Comparison of ENCODE assay signal across 7 cellular contexts in genomic region chr17:59786536-59787319, GRCh38.
DNase-seq lines count a peak whose midpoint lies in the region; ATAC-seq, FAIRE-seq and TF ChIP-seq lines count a peak whose summit lies in the region.

No MANE protein-coding gene starts in this region.

- FAIRE-seq in HepG2 (lab: Jason Lieb, UNC) = peak; percentile 95

- H3K9me3 Mint-ChIP-seq in WTC11 = no peaks in the 10 kb centered on the region

- H3K27ac Mint-ChIP-seq in WTC11 = peak overlapping the region; percentile 91

- no peaks in the 10 kb centered on the region for H3K9me3 ChIP-seq in HepG2 (ENCODE audit: low read length)

- H4K20me1 ChIP-seq in HepG2 (ENCODE audit: insufficient read depth, low read length) = no peaks in the 10 kb centered on the region

- CTCF ChIA-PET in WTC11 (lab: Charles Lee) = interaction anchor here (1.4 kb wide), 1 partner anchor 127 kb away, joined by 4 read pairs; no protein-coding TSS in a partner anchor
- CTCF ChIA-PET in HepG2 (lab: Yijun Ruan, JAX; ENCODE audit: low intra/inter-chr PET ratio, low total read pairs) = no interaction called here

- TF ChIP-seq EP300 in HepG2 (IDR thresholded peaks at IDR 0.05; ENCODE audit: low read depth in 2 of 2, low read length in 2 of 2) (peak; percentile 93 to 100), HepG2 (CRISPR knock-in tag; IDR thresholded peaks at IDR 0.05; ENCODE audit: borderline replicate concordance) (peak; percentile 100)

- POLR2A ChIA-PET in WTC11 (lab: Charles Lee) = interaction anchor here (0.6 to 3.7 kb wide), 4 partner anchors 35 to 54 kb away, joined by 3 to 23 read pairs (median 4); no protein-coding TSS in a partner anchor
- POLR2A ChIA-PET in HepG2 (lab: Yijun Ruan, JAX) = interaction anchor here (0.8 to 9.8 kb wide), 16 partner anchors 11 to 79 kb away, joined by 3 to 501 read pairs (median 8); partner anchors contain the start of genes PTRH2 and VMP1

- H3K4me1 ChIP-seq in HepG2 (ENCODE audit: insufficient read depth, low read length) = peaks cover 94% of the 10 kb centered on the region

- H3K36me3 Mint-ChIP-seq in WTC11 = no peaks in the 10 kb centered on the region

- H3K4me3 ChIP-seq in HepG2 (replicated peaks in 1 of 3; ENCODE audit: insufficient read depth in 1 of 3, low read depth in 2 of 3, low read length in 3 of 3) = peak overlapping the region in 1 of 3 experiments; percentile 51; a peak in 2 of 6 replicates

- in situ Hi-C loops in HepG2 (cut with HindIII; ENCODE audit: extremely low pct_ligation_motif_present, low pct_unique_long_range_greater_than_20kb) = loop anchor here (5.0 kb wide), 1 partner anchor 51 kb away; no protein-coding TSS in a partner anchor

- H3K4me1 Mint-ChIP-seq in WTC11 = peaks cover 39% of the 10 kb centered on the region

- TF ChIP-seq POLR2A in HepG2 (IDR thresholded peaks at IDR 0.05; ENCODE audit: insufficient read depth in 1 of 2, low read depth in 2 of 2, low read length in 2 of 2) = peak; percentile 65 to 86

- H3K4me2 ChIP-seq in HepG2 (ENCODE audit: low read depth, low read length) = peak overlapping the region; percentile 76

- ATAC-seq in GM18499 (IDR thresholded peaks at IDR 0.05; ENCODE audit: insufficient read depth, unreplicated experiment) (peak; percentile 73), HG02588 (IDR thresholded peaks at IDR 0.05; ENCODE audit: unreplicated experiment) (peak; percentile 90), WTC11 (peak; percentile 83), HepG2 (peak; percentile 97)

- peak overlapping the region; percentile 97 for H3K27ac ChIP-seq in HepG2 (ENCODE audit: extremely low read length, insufficient read depth, low read length)

- intact Hi-C loops in HepG2 (cut with micrococcal nuclease; ENCODE audit: unreplicated experiment) = loop anchor here (1.0 to 2.0 kb wide), 4 partner anchors 16 to 51 kb away; no protein-coding TSS in a partner anchor

- no peak for TF ChIP-seq RAD21 in HepG2 (CRISPR knock-in tag; IDR thresholded peaks at IDR 0.05)

- no peaks in the 10 kb centered on the region for H3K27me3 Mint-ChIP-seq in WTC11 (ENCODE audit: low read depth)

- 2% methylated on average over 8 of the region's 8 CpGs for WGBS in HepG2 (ENCODE audit: low lambda C conversion rate)

- no peak overlapping the region for H3K4me3 Mint-ChIP-seq in WTC11

- H3K27me3 ChIP-seq in HepG2 (ENCODE audit: control insufficient read depth in 1 of 2, insufficient read depth in 2 of 2, low read length in 2 of 2) = no peaks in the 10 kb centered on the region

- no peaks in the 10 kb centered on the region; a peak in 1 of 5 replicates for H3K36me3 ChIP-seq in HepG2 (replicated peaks in 1 of 2; ENCODE audit: control insufficient read depth in 1 of 2, insufficient read depth in 2 of 2, low read length in 2 of 2)

- TF ChIP-seq CTCF in WTC11 (IDR thresholded peaks at IDR 0.05) (no peak), HepG2 (CRISPR knock-in tag; IDR thresholded peaks at IDR 0.05) (peak; percentile 20)

- no peak overlapping the region for H2AFZ ChIP-seq in HepG2 (ENCODE audit: low read length)

- BruUV-seq in HepG2 (replicated peaks; lab: Mats Ljungman, UMichigan) = TSS peak; percentile 80

- H3K79me2 ChIP-seq in HepG2 (ENCODE audit: insufficient read depth, low read length) = peaks cover 18% of the 10 kb centered on the region

- peak overlapping the region; percentile 83 for H3K9ac ChIP-seq in HepG2 (ENCODE audit: insufficient read depth, low read depth, low read length)

- DNase-seq in MV-4-11 (lab: John Stamatoyannopoulos, UW) = peak; percentile 100
- no peak for DNase-seq in WTC11 (ENCODE audit: low spot score)
- DNase-seq in cerebellar cortex (ENCODE audit: low spot score) = peak; percentile 92
- peak; percentile 100 for DNase-seq in HepG2 (ENCODE audit: low spot score)
- peak; percentile 58 for DNase-seq in stimulated activated CD8-positive, alpha-beta memory T cell treated with anti-CD3 and anti-CD28 coated beads, Interleukin-12 subunit alpha, Interleukin-12 subunit beta, amount 100 ng/mL, for 1 hour (ENCODE audit: low read depth)

TF ChIP-seq in WTC11, 78 proteins besides CTCF, POLR2A, EP300 and RAD21 (continues in another document):
- TF ChIP-seq ZNF281 (CRISPR knock-in tag; IDR thresholded peaks at IDR 0.05) = no peak
- no peak for TF ChIP-seq CBFB (CRISPR knock-in tag; IDR thresholded peaks at IDR 0.05; ENCODE audit: low read depth)

TF ChIP-seq in HepG2, 621 proteins besides CTCF, POLR2A, EP300 and RAD21 (continues in another document):
- TF ChIP-seq KDM4B (CRISPR knock-in tag; IDR thresholded peaks at IDR 0.05) = peak; percentile 99
- TF ChIP-seq ZGPAT (CRISPR knock-in tag; IDR thresholded peaks at IDR 0.05) = peak; percentile 100
- TF ChIP-seq ZNF781 (CRISPR knock-in tag; IDR thresholded peaks at IDR 0.05; ENCODE audit: borderline replicate concordance, not compliant biosample characterization) = peak; percentile 60
- no peak for TF ChIP-seq HOXA9 (CRISPR knock-in tag; IDR thresholded peaks at IDR 0.05; ENCODE audit: borderline replicate concordance)
- 0 out of 2 replicates have a peak, but pooled peaks have one; percentile 22 for TF ChIP-seq ZBTB38 (CRISPR knock-in tag; IDR thresholded peaks at IDR 0.05)
- TF ChIP-seq, protein P1, sequence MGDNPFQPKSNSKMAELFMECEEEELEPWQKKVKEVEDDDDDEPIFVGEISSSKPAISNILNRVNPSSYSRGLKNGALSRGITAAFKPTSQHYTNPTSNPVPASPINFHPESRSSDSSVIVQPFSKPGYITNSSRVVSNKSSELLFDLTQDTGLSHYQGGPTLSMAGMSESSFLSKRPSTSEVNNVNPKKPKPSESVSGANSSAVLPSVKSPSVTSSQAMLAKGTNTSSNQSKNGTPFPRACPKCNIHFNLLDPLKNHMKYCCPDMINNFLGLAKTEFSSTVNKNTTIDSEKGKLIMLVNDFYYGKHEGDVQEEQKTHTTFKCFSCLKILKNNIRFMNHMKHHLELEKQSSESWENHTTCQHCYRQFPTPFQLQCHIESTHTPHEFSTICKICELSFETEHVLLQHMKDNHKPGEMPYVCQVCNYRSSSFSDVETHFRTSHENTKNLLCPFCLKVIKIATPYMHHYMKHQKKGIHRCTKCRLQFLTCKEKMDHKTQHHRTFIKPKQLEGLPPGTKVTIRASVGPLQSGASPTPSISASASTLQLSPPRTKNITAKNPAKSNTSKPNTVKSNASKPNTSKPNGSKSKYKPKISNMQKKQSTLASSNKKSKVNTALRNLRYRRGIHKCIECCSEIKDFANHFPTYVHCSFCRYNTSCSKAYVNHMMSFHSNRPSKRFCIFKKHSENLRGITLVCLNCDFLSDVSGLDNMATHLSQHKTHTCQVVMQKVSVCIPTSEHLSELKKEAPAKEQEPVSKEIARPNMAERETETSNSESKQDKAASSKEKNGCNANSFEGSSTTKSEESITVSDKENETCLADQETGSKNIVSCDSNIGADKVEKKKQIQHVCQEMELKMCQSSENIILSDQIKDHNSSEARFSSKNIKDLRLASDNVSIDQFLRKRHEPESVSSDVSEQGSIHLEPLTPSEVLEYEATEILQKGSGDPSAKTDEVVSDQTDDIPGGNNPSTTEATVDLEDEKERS (CRISPR knock-in tag; IDR thresholded peaks at IDR 0.05) = peak; percentile 84; the same call in 1 of the 2 replicates
- peak; percentile 40; the same call in 1 of the 2 replicates for TF ChIP-seq PHF8 (CRISPR knock-in tag; IDR thresholded peaks at IDR 0.05)
- no peak for TF ChIP-seq ZNF274 (CRISPR knock-in tag; IDR thresholded peaks at IDR 0.05)
- TF ChIP-seq BORCS8-MEF2B (CRISPR knock-in tag; IDR thresholded peaks at IDR 0.05) = peak; percentile 64; the same call in 1 of the 2 replicates
- peak; percentile 67 for TF ChIP-seq FOXK2 (IDR thresholded peaks at IDR 0.05)
- TF ChIP-seq SP5 (CRISPR knock-in tag; IDR thresholded peaks at IDR 0.05; ENCODE audit: borderline replicate concordance, low read depth) = peak; percentile 94
- TF ChIP-seq HOXA7 (CRISPR knock-in tag; IDR thresholded peaks at IDR 0.05) = no peak
- TF ChIP-seq ZNF180 (CRISPR knock-in tag; IDR thresholded peaks at IDR 0.05; ENCODE audit: borderline replicate concordance, low read depth) = no peak
- peak; percentile 100 for TF ChIP-seq FOSL2 (CRISPR knock-in tag; IDR thresholded peaks at IDR 0.05)
- TF ChIP-seq ZNF317 (CRISPR knock-in tag; IDR thresholded peaks at IDR 0.05) = peak; percentile 10; the same call in 1 of the 2 replicates
- TF ChIP-seq ZNF710 (CRISPR knock-in tag; IDR thresholded peaks at IDR 0.05; ENCODE audit: borderline replicate concordance) = peak; percentile 53; the same call in 1 of the 2 replicates
- 0 out of 2 replicates have a peak, but pooled peaks have one; percentile 41 for TF ChIP-seq DDIT3 (CRISPR knock-in tag; IDR thresholded peaks at IDR 0.05)
- TF ChIP-seq TCF7 (IDR thresholded peaks at IDR 0.05; ENCODE audit: low read depth) = peak; percentile 90
